Comparison of ENCODE assay signal across 23 cellular contexts in the genomic region with DNA sequence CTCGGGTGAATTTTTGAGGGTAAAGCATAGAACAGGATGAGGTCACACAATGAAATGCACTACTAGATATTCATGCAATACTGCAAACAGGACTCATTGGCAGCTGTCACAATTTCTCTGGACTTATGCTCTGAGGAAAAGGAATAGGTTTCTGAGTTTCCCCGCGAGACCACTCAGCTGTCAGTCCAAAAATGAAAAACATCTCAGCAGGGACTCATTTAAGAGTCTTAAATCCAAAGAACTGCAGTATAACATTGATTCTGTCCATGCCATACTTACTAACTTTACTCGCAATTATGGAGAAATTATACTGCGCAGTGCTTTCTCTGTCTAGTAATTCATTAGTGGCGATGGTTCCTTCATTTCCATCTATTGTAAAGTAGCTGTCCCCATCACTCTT.
"Had no signal": no experiment of that assay in that cellular context is flagged by ENCODE, and none has a peak within 500 bp of the region (broad histone marks: within the 10 kb centered on the region; RNA-seq: fewer than 3 reads in every experiment).

No MANE protein-coding gene starts in this region.

- H3K4me1 Mint-ChIP-seq: T-cell had no signal

- H3K27ac Mint-ChIP-seq: T-cell had no signal

- H3K36me3 Mint-ChIP-seq: T-cell had no signal

- DNase-seq: Karpas-422, MM.1S, MV-4-11, NCI-H1092, NCI-H1105, NCI-H1417 treated with DMSO at 0.1 percent for 48 hours, NCI-H1436 treated with DMSO at 0.1 percent for 48 hours, NCI-H1694 treated with DMSO at 0.1 percent for 48 hours, NCI-H187 treated with DMSO at 0.1 percent for 48 hours, NCI-H2029, NCI-H2081, NCI-H2227 treated with DMSO at 0.1 percent for 48 hours, NCI-H345, NCI-H510A, NCI-H524, NCI-H526, NCI-H69, NCI-H774, PC-9, SHP77, SIG-M5, SJCRH30, T-cell had no signal

- H3K27me3 Mint-ChIP-seq: T-cell had no signal

- H3K4me3 Mint-ChIP-seq: T-cell had no signal
